ENCODE assay signal across 19 cellular contexts in genomic region chr16:58850019-58850626, GRCh38.
DNase-seq lines count a peak whose midpoint lies in the region; ATAC-seq, FAIRE-seq and TF ChIP-seq lines count a peak whose summit lies in the region.
"Had no signal": no experiment of that assay in that cellular context is flagged by ENCODE, and none has a peak within 500 bp of the region (broad histone marks: within the 10 kb centered on the region; RNA-seq: fewer than 3 reads in every experiment).

No MANE protein-coding gene starts in this region.

- H3K27me3 ChIP-seq in GM23338 (ENCODE audit: insufficient read depth) (no peaks in the 10 kb centered on the region), K562 (ENCODE audit: control insufficient read depth in 2 of 2, insufficient read depth in 2 of 2, low read length in 2 of 2) (no peaks in the 10 kb centered on the region), smooth muscle cell (ENCODE audit: low read depth) (no peaks in the 10 kb centered on the region)

- H3K9ac ChIP-seq in K562 (ENCODE audit: insufficient read depth in 1 of 2, low read depth in 2 of 2, low read length in 2 of 2) (no peak overlapping the region), smooth muscle cell (ENCODE audit: low read depth) (no peak overlapping the region)

- no peak for TF ChIP-seq CTCF in GM23338 (conservative IDR thresholded peaks at IDR 0.05; ENCODE audit: low read depth in 2 of 2)
- no peak for TF ChIP-seq CTCF in K562 (IDR thresholded peaks at IDR 0.05 in 2 of 3, conservative IDR thresholded peaks at IDR 0.05 in 1 of 3; ENCODE audit: insufficient read depth in 2 of 3, low read depth in 1 of 3, low read length in 3 of 3)
- no peak for TF ChIP-seq CTCF in smooth muscle cell (IDR thresholded peaks at IDR 0.05; ENCODE audit: borderline replicate concordance, insufficient read depth, poor library complexity, severe bottlenecking)

- no peak for TF ChIP-seq RAD21 in K562 (CRISPR knock-in tag; conservative IDR thresholded peaks at IDR 0.05 in 1 of 2, IDR thresholded peaks at IDR 0.05 in 1 of 2)

- no peaks in the 10 kb centered on the region for H4K20me1 ChIP-seq in GM23338 (replicated peaks; ENCODE audit: insufficient read depth)
- no peaks in the 10 kb centered on the region for H4K20me1 ChIP-seq in K562 (replicated peaks; ENCODE audit: control insufficient read depth, insufficient read depth, low read length)
- H4K20me1 ChIP-seq in smooth muscle cell (ENCODE audit: low read depth) = no peaks in the 10 kb centered on the region

- H3K9me2 ChIP-seq in GM23338 (ENCODE audit: insufficient read depth) = no peaks in the 10 kb centered on the region; the same call in 1 of the 2 replicates

- CTCF ChIA-PET in K562 (lab: Yijun Ruan, JAX; ENCODE audit: low intra/inter-chr PET ratio) = no interaction called here

- no peaks in the 10 kb centered on the region; the same call in none of the 2 replicates for H3K9me3 ChIP-seq in K562 (replicated peaks; ENCODE audit: control insufficient read depth, insufficient read depth, low read depth, low read length)
- H3K9me3 ChIP-seq in smooth muscle cell (replicated peaks; ENCODE audit: low read depth) = no peaks in the 10 kb centered on the region

- H3K9me1 ChIP-seq in K562 (ENCODE audit: control insufficient read depth, insufficient read depth, low read length) = no peaks in the 10 kb centered on the region

- H3K27ac ChIP-seq in GM23338 (ENCODE audit: low read depth) = no peak overlapping the region
- H3K27ac ChIP-seq in K562 (ENCODE audit: extremely low read depth, low read depth, low read length) = 0 out of 3 replicates have a peak overlapping the region, but pooled peaks have one; percentile 2
- H3K27ac ChIP-seq in smooth muscle cell (ENCODE audit: low read depth) = peak overlapping the region; percentile 12
- H3K27ac ChIP-seq: C4-2B had no signal

- H3F3A ChIP-seq in GM23338 (replicated peaks; ENCODE audit: low read depth) (no peaks in the 10 kb centered on the region), smooth muscle cell (ENCODE audit: low read depth) (no peaks in the 10 kb centered on the region)

- H3K4me3 Mint-ChIP-seq in GM23338 = no peak overlapping the region
- H3K4me3 Mint-ChIP-seq: H9 had no signal

- no peak for TF ChIP-seq EP300 in K562 (IDR thresholded peaks at IDR 0.05; ENCODE audit: low read length)

- H3K36me3 ChIP-seq in GM23338 (ENCODE audit: insufficient read depth) (no peaks in the 10 kb centered on the region), K562 (ENCODE audit: control insufficient read depth, insufficient read depth, low read length) (no peaks in the 10 kb centered on the region), smooth muscle cell (ENCODE audit: low read depth) (no peaks in the 10 kb centered on the region)

- no TSS peak for BruUV-seq in K562 (replicated peaks; lab: Mats Ljungman, UMichigan)

- peaks cover 11% of the 10 kb centered on the region for H3K36me3 Mint-ChIP-seq in GM23338 (ENCODE audit: low read depth)

- TF ChIP-seq POLR2A in K562 (conservative IDR thresholded peaks at IDR 0.05) = no peak

- H3K4me2 ChIP-seq in GM23338 = no peak overlapping the region
- H3K4me2 ChIP-seq in K562 (ENCODE audit: insufficient read depth, low read length) = peak overlapping the region; percentile 71
- H3K4me2 ChIP-seq in smooth muscle cell = peak overlapping the region; percentile 24

- intact Hi-C loops in K562 (cut with micrococcal nuclease) = no loop called here

- ATAC-seq in GM23338 (no peak), K562 (peak; percentile 61), HG02973 (IDR thresholded peaks at IDR 0.05; ENCODE audit: unreplicated experiment) (no peak), HG02840 (IDR thresholded peaks at IDR 0.05; ENCODE audit: low FRiP score, unreplicated experiment) (no peak)
- ATAC-seq: SK-N-SH treated with all-trans-retinoic acid at 6 μM for 48 hours had no signal

- no peaks in the 10 kb centered on the region for H3K4me1 ChIP-seq in GM23338 (ENCODE audit: insufficient read depth)
- peaks cover 0 to 13% of the 10 kb centered on the region in 2 experiments; a peak in 3 of 5 replicates for H3K4me1 ChIP-seq in K562 (replicated peaks in 1 of 2; ENCODE audit: control insufficient read depth in 2 of 2, insufficient read depth in 2 of 2, low read length in 2 of 2)
- peaks cover 21% of the 10 kb centered on the region for H3K4me1 ChIP-seq in smooth muscle cell (ENCODE audit: low read depth)

- H3K27me3 Mint-ChIP-seq in GM23338 (ENCODE audit: insufficient read depth, low read depth, poor library complexity) = no peaks in the 10 kb centered on the region

- 18% methylated on average over 4 of the region's 4 CpGs for WGBS in K562 (ENCODE audit: insufficient coverage, low coverage, missing lambda C conversion rate)
- 21% methylated on average over 4 of the region's 4 CpGs for WGBS in smooth muscle cell (ENCODE audit: low lambda C conversion rate)

- peak overlapping the region; percentile 33; the same call in 1 of the 2 replicates for H3K27ac Mint-ChIP-seq in GM23338

- H3K4me3 ChIP-seq in GM23338 (no peak overlapping the region), K562 (no peak overlapping the region), smooth muscle cell (no peak overlapping the region)

- in situ Hi-C loops in K562 (cut with MboI) = no loop called here

- peaks cover 3% of the 10 kb centered on the region for H3K4me1 Mint-ChIP-seq in GM23338

- POLR2A ChIA-PET in K562 (lab: Yijun Ruan, JAX) = no interaction called here

- H2AFZ ChIP-seq in GM23338 (peak overlapping the region; percentile 64; the same call in 1 of the 2 replicates), K562 (ENCODE audit: low read depth, low read length) (peak overlapping the region; percentile 77), smooth muscle cell (ENCODE audit: low read depth) (peak overlapping the region; percentile 57)

- H3K79me2 ChIP-seq in GM23338 (replicated peaks; ENCODE audit: insufficient read depth) (no peaks in the 10 kb centered on the region), K562 (ENCODE audit: control insufficient read depth, insufficient read depth, low read length) (no peaks in the 10 kb centered on the region), smooth muscle cell (ENCODE audit: low read depth) (no peaks in the 10 kb centered on the region)

- DNase-seq in GM23338 (ENCODE audit: low spot score) = no peak
- DNase-seq in K562 (ENCODE audit: extremely low read depth in 1 of 4, low spot score in 3 of 4) = no peak
- peak; percentile 60 for DNase-seq in foreskin melanocyte
- DNase-seq in smooth muscle cell (lab: John Stamatoyannopoulos, UW; ENCODE audit: unreplicated experiment) = no peak
- no peak for DNase-seq in NK-92 (lab: John Stamatoyannopoulos, UW; ENCODE audit: unreplicated experiment)
- DNase-seq: AML-193, DMS79, H9, NCI-H1105 treated with DMSO at 0.1 percent for 48 hours, NCI-H1694, NCI-H2081 treated with DMSO at 0.1 percent for 48 hours, NCI-H510A, NCI-H748 treated with DMSO at 0.1 percent for 48 hours, RPMI8226, SHP77 treated with DMSO at 0.1 percent for 48 hours had no signal

- peaks cover 12% of the 10 kb centered on the region for H3K9me3 Mint-ChIP-seq in GM23338

- no peak for FAIRE-seq in K562 (lab: Jason Lieb, UNC)

TF ChIP-seq in GM23338, 12 proteins besides CTCF, POLR2A, EP300 and RAD21 (continues in another document):
- TF ChIP-seq NANOG (IDR thresholded peaks at IDR 0.05; ENCODE audit: borderline replicate concordance) (no peak), ZNF331 (CRISPR knock-in tag; IDR thresholded peaks at IDR 0.05; ENCODE audit: low read depth) (no peak), JUNB (IDR thresholded peaks at IDR 0.05; ENCODE audit: unreplicated experiment) (no peak), POLR2AphosphoS5 (IDR thresholded peaks at IDR 0.05; ENCODE audit: low read depth) (no peak), EZH2 (IDR thresholded peaks at IDR 0.05; ENCODE audit: low read depth, unreplicated experiment) (no peak)

TF ChIP-seq in K562, 482 proteins besides CTCF, POLR2A, EP300 and RAD21:
- TF ChIP-seq, protein P1, sequence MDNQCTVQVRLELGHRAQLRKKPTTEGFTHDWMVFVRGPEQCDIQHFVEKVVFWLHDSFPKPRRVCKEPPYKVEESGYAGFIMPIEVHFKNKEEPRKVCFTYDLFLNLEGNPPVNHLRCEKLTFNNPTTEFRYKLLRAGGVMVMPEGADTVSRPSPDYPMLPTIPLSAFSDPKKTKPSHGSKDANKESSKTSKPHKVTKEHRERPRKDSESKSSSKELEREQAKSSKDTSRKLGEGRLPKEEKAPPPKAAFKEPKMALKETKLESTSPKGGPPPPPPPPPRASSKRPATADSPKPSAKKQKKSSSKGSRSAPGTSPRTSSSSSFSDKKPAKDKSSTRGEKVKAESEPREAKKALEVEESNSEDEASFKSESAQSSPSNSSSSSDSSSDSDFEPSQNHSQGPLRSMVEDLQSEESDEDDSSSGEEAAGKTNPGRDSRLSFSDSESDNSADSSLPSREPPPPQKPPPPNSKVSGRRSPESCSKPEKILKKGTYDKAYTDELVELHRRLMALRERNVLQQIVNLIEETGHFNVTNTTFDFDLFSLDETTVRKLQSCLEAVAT (IDR thresholded peaks at IDR 0.05) = no peak
- TF ChIP-seq MAFF (IDR thresholded peaks at IDR 0.05; ENCODE audit: low read length) (peak; percentile 53), ARID2 (IDR thresholded peaks at IDR 0.05) (no peak), NFE2 (IDR thresholded peaks at IDR 0.05; ENCODE audit: low read depth) (peak; percentile 78), SMARCA4 (IDR thresholded peaks at IDR 0.05) (0 out of 2 replicates have a peak, but pooled peaks have one; percentile 26), NFE2L1 (tag; IDR thresholded peaks at IDR 0.05; ENCODE audit: borderline replicate concordance, low read depth) (peak; percentile 39; the same call in 1 of the 2 replicates), DPF2 (IDR thresholded peaks at IDR 0.05) (0 out of 2 replicates have a peak, but pooled peaks have one; percentile 38), ZNF316 (IDR thresholded peaks at IDR 0.05) (peak; percentile 80), C11orf30 (IDR thresholded peaks at IDR 0.05; ENCODE audit: low read depth) (peak; percentile 68), MAFG (tag; conservative IDR thresholded peaks at IDR 0.05) (peak; percentile 82)
TF ChIP-seq in K562: peak in this region for 8.
